In genomic region chr3:39519554-39519953, GRCh38 we compare ENCODE assay signal across 28 cellular contexts. TPM values are rescaled to one million over a fixed set of nuclear protein-coding genes. Genes with fewer than 3 reads are reported as not detected.
"Had no signal": no experiment of that assay in that cellular context is flagged by ENCODE, and none has a peak within 500 bp of the region (broad histone marks: within the 10 kb centered on the region; RNA-seq: fewer than 3 reads in every experiment).

No MANE protein-coding gene starts in this region.

- H3K27ac ChIP-seq: epithelial cell of prostate, gastroesophageal sphincter, heart left ventricle, hepatocyte, pancreas, right lobe of liver, stomach, testis, tibial artery had no signal

- DNase-seq: cortex of kidney; effector CD4-positive, alpha-beta T cell; foreskin fibroblast; heart left ventricle; kidney; natural killer cell; pancreas; right lobe of liver; small intestine; stimulated activated CD4-positive, alpha-beta T cell treated with anti-CD3 and anti-CD28 coated beads, Interleukin-2, amount 100 ng/mL, for 24 hours; stimulated activated CD4-positive, alpha-beta T cell treated with anti-CD3 and anti-CD28 coated beads, Interleukin-4, amount 100 ng/mL, for 24 hours; stimulated activated naive CD4-positive, alpha-beta T cell treated with Interleukin-2 at 50 U/mL for 16 hours; stomach; testis; tibial artery had no signal

- H3K36me3 Mint-ChIP-seq: memory B cell; natural killer cell; stimulated activated effector memory CD8-positive, alpha-beta T cell treated with anti-CD3 and anti-CD28 coated beads, Interleukin-12 subunit alpha, Interleukin-12 subunit beta, amount 100 ng/mL, for 72 hours; type B pancreatic cell had no signal

- H3K9me3 ChIP-seq: pancreas, right lobe of liver, testis had no signal

- H3K4me3 Mint-ChIP-seq: memory B cell; natural killer cell; stimulated activated effector memory CD8-positive, alpha-beta T cell treated with anti-CD3 and anti-CD28 coated beads, Interleukin-12 subunit alpha, Interleukin-12 subunit beta, amount 100 ng/mL, for 72 hours; type B pancreatic cell had no signal

- H3K4me1 ChIP-seq: gastroesophageal sphincter, heart left ventricle, pancreas, right lobe of liver, stomach, testis had no signal

- H3K4me1 Mint-ChIP-seq: memory B cell had no signal

- H2AFZ ChIP-seq: hepatocyte had no signal

- ATAC-seq: esophagus mucosa; gastroesophageal sphincter; heart left ventricle; left lobe of liver; natural killer cell; pancreas; right lobe of liver; stimulated activated effector memory CD8-positive, alpha-beta T cell treated with anti-CD3 and anti-CD28 coated beads, Interleukin-12 subunit alpha, Interleukin-12 subunit beta, amount 100 ng/mL, for 72 hours had no signal

- H3K4me2 ChIP-seq: hepatocyte had no signal

- H3K27ac Mint-ChIP-seq: memory B cell; natural killer cell; progenitor cell of endocrine pancreas; stimulated activated effector memory CD8-positive, alpha-beta T cell treated with anti-CD3 and anti-CD28 coated beads, Interleukin-12 subunit alpha, Interleukin-12 subunit beta, amount 100 ng/mL, for 72 hours; type B pancreatic cell had no signal

- H3K36me3 ChIP-seq: gastroesophageal sphincter, heart left ventricle, pancreas, right lobe of liver, stomach, tibial artery had no signal

- H3K27me3 ChIP-seq: hepatocyte, pancreas, right lobe of liver, stomach, testis, tibial artery had no signal

- H3K4me3 ChIP-seq: gastroesophageal sphincter, heart left ventricle, hepatocyte, lung, pancreas, right lobe of liver, stomach, testis, tibial artery had no signal

- H3K79me2 ChIP-seq: hepatocyte had no signal

- H3K9me3 Mint-ChIP-seq: type B pancreatic cell had no signal

RNA-seq across cellular contexts. Expression of gene MOBP, which starts 52.1 kb away (rescaled TPM):
- total RNA-seq: esophagus mucosa, left lobe of liver, liver, natural killer cell, pancreas, progenitor cell of endocrine pancreas, right lobe of liver, subcutaneous adipose tissue had no signal
- polyA plus RNA-seq: heart left ventricle, liver, neural cell, pancreas had no signal
